Comparison of ENCODE assay signal across 1 cellular context in the genomic region with DNA sequence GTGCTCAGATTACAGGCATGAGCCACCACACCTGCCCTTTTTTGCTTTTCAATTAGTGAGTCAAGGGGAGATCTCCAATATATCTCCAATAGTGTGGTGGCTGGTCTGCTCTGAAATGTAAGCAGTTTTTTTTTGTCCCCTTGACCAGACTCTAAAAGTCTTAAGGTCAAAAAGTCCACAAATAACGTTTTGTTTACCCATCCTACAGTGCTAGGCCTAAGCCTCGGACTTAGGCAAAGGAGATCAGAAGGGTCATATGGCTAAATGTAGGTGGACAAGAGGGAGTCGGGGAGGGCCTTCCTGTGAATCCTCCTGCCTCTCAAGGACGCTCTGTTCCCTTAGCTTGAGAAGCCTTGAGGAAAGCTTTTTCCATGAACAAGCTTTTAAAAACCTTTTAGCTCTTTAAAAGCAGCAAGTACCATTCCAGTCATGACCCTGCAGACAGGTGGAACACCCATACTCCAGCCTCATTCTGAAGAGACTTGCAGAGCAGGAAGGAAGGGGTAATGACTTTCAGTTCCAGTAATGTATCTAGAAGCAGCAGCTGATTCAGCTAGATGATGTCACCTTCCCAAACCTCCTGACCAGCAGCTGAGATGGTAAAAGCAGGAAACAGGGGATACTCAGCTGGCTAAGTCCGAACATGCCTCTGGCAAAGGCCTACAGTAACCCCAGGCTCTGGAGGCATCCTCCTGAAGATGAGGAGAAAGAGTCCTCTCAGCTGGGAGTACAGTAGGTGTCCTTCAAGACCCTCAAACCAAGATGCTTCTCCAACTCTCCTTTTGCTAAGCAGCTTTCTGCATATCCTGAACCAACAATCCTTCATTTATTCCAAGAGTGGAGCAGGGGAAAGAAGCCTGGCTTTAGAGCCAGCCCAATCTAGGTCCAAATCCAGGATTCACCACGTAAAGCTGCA.
TF ChIP-seq lines count a peak whose summit lies in the region.

No MANE protein-coding gene starts in this region.

TF ChIP-seq in HepG2, 621 proteins besides CTCF, POLR2A, EP300 and RAD21 (continued from another document and continues in another):
- TF ChIP-seq, protein P1, sequence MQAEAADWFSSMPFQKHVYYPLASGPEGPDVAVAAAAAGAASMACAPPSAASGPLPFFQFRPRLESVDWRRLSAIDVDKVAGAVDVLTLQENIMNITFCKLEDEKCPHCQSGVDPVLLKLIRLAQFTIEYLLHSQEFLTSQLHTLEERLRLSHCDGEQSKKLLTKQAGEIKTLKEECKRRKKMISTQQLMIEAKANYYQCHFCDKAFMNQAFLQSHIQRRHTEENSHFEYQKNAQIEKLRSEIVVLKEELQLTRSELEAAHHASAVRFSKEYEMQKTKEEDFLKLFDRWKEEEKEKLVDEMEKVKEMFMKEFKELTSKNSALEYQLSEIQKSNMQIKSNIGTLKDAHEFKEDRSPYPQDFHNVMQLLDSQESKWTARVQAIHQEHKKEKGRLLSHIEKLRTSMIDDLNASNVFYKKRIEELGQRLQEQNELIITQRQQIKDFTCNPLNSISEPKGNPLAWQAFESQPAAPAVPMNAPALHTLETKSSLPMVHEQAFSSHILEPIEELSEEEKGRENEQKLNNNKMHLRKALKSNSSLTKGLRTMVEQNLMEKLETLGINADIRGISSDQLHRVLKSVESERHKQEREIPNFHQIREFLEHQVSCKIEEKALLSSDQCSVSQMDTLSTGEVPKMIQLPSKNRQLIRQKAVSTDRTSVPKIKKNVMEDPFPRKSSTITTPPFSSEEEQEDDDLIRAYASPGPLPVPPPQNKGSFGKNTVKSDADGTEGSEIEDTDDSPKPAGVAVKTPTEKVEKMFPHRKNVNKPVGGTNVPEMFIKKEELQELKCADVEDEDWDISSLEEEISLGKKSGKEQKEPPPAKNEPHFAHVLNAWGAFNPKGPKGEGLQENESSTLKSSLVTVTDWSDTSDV (CRISPR knock-in tag; IDR thresholded peaks at IDR 0.05), result no peak
- TF ChIP-seq ZKSCAN1 (IDR thresholded peaks at IDR 0.05; ENCODE audit: low read length), result no peak
- TF ChIP-seq, protein P2, sequence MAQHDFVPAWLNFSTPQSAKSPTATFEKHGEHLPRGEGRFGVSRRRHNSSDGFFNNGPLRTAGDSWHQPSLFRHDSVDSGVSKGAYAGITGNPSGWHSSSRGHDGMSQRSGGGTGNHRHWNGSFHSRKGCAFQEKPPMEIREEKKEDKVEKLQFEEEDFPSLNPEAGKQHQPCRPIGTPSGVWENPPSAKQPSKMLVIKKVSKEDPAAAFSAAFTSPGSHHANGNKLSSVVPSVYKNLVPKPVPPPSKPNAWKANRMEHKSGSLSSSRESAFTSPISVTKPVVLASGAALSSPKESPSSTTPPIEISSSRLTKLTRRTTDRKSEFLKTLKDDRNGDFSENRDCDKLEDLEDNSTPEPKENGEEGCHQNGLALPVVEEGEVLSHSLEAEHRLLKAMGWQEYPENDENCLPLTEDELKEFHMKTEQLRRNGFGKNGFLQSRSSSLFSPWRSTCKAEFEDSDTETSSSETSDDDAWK (CRISPR knock-in tag; IDR thresholded peaks at IDR 0.05), result no peak
- no peak for TF ChIP-seq ZNF570 (CRISPR knock-in tag; IDR thresholded peaks at IDR 0.05; ENCODE audit: borderline replicate concordance)
- TF ChIP-seq, protein P3, sequence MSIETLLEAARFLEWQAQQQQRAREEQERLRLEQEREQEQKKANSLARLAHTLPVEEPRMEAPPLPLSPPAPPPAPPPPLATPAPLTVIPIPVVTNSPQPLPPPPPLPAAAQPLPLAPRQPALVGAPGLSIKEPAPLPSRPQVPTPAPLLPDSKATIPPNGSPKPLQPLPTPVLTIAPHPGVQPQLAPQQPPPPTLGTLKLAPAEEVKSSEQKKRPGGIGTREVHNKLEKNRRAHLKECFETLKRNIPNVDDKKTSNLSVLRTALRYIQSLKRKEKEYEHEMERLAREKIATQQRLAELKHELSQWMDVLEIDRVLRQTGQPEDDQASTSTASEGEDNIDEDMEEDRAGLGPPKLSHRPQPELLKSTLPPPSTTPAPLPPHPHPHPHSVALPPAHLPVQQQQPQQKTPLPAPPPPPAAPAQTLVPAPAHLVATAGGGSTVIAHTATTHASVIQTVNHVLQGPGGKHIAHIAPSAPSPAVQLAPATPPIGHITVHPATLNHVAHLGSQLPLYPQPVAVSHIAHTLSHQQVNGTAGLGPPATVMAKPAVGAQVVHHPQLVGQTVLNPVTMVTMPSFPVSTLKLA (IDR thresholded peaks at IDR 0.05), result no peak
- TF ChIP-seq, protein P4, sequence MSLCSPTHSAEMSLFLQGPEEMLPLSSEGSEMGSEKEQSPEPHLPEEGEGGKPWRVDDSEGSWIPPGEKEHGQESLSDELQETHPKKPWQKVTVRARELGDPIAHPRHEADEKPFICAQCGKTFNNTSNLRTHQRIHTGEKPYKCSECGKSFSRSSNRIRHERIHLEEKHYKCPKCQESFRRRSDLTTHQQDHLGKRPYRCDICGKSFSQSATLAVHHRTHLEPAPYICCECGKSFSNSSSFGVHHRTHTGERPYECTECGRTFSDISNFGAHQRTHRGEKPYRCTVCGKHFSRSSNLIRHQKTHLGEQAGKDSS (CRISPR knock-in tag; IDR thresholded peaks at IDR 0.05; ENCODE audit: borderline replicate concordance, low read depth), result peak; percentile 67; the same call in 1 of the 2 replicates
- no peak for TF ChIP-seq ZNF652 (CRISPR knock-in tag; IDR thresholded peaks at IDR 0.05; ENCODE audit: borderline replicate concordance, low read depth)
- TF ChIP-seq BRD4 (CRISPR knock-in tag; IDR thresholded peaks at IDR 0.05), result no peak
- TF ChIP-seq, protein P5, sequence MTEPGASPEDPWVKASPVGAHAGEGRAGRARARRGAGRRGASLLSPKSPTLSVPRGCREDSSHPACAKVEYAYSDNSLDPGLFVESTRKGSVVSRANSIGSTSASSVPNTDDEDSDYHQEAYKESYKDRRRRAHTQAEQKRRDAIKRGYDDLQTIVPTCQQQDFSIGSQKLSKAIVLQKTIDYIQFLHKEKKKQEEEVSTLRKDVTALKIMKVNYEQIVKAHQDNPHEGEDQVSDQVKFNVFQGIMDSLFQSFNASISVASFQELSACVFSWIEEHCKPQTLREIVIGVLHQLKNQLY (CRISPR knock-in tag; IDR thresholded peaks at IDR 0.05), result no peak
- TF ChIP-seq, protein P6, sequence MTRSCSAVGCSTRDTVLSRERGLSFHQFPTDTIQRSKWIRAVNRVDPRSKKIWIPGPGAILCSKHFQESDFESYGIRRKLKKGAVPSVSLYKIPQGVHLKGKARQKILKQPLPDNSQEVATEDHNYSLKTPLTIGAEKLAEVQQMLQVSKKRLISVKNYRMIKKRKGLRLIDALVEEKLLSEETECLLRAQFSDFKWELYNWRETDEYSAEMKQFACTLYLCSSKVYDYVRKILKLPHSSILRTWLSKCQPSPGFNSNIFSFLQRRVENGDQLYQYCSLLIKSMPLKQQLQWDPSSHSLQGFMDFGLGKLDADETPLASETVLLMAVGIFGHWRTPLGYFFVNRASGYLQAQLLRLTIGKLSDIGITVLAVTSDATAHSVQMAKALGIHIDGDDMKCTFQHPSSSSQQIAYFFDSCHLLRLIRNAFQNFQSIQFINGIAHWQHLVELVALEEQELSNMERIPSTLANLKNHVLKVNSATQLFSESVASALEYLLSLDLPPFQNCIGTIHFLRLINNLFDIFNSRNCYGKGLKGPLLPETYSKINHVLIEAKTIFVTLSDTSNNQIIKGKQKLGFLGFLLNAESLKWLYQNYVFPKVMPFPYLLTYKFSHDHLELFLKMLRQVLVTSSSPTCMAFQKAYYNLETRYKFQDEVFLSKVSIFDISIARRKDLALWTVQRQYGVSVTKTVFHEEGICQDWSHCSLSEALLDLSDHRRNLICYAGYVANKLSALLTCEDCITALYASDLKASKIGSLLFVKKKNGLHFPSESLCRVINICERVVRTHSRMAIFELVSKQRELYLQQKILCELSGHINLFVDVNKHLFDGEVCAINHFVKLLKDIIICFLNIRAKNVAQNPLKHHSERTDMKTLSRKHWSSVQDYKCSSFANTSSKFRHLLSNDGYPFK (CRISPR knock-in tag; IDR thresholded peaks at IDR 0.05; ENCODE audit: borderline replicate concordance), result no peak
- no peak for TF ChIP-seq SALL2 (CRISPR knock-in tag; IDR thresholded peaks at IDR 0.05)
- peak; percentile 72 for TF ChIP-seq FOSL2 (CRISPR knock-in tag; IDR thresholded peaks at IDR 0.05)
- TF ChIP-seq MAFF (IDR thresholded peaks at IDR 0.05; ENCODE audit: low read depth, low read length), result no peak
- no peak; the same call in 1 of the 2 replicates for TF ChIP-seq ZNF430 (CRISPR knock-in tag; IDR thresholded peaks at IDR 0.05)
- TF ChIP-seq, protein P7, sequence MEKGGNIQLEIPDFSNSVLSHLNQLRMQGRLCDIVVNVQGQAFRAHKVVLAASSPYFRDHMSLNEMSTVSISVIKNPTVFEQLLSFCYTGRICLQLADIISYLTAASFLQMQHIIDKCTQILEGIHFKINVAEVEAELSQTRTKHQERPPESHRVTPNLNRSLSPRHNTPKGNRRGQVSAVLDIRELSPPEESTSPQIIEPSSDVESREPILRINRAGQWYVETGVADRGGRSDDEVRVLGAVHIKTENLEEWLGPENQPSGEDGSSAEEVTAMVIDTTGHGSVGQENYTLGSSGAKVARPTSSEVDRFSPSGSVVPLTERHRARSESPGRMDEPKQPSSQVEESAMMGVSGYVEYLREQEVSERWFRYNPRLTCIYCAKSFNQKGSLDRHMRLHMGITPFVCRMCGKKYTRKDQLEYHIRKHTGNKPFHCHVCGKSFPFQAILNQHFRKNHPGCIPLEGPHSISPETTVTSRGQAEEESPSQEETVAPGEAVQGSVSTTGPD (CRISPR knock-in tag; IDR thresholded peaks at IDR 0.05), result no peak
- no peak for TF ChIP-seq CBX5 (CRISPR knock-in tag; IDR thresholded peaks at IDR 0.05; ENCODE audit: borderline replicate concordance)
- TF ChIP-seq ARNT2 (CRISPR knock-in tag; IDR thresholded peaks at IDR 0.05; ENCODE audit: low read depth), result peak; percentile 54; the same call in 1 of the 2 replicates
- no peak for TF ChIP-seq ZMAT3 (CRISPR knock-in tag; conservative IDR thresholded peaks at IDR 0.05)
- 0 out of 2 replicates have a peak, but pooled peaks have one; percentile 63 for TF ChIP-seq ZNF333 (CRISPR knock-in tag; IDR thresholded peaks at IDR 0.05; ENCODE audit: borderline replicate concordance)
- no peak for TF ChIP-seq KDM5A (IDR thresholded peaks at IDR 0.05; ENCODE audit: borderline replicate concordance, low read length)
- no peak for TF ChIP-seq ZNF746 (CRISPR knock-in tag; IDR thresholded peaks at IDR 0.05)
- no peak for TF ChIP-seq KMT2B (CRISPR knock-in tag; IDR thresholded peaks at IDR 0.05)
- TF ChIP-seq, protein P8, sequence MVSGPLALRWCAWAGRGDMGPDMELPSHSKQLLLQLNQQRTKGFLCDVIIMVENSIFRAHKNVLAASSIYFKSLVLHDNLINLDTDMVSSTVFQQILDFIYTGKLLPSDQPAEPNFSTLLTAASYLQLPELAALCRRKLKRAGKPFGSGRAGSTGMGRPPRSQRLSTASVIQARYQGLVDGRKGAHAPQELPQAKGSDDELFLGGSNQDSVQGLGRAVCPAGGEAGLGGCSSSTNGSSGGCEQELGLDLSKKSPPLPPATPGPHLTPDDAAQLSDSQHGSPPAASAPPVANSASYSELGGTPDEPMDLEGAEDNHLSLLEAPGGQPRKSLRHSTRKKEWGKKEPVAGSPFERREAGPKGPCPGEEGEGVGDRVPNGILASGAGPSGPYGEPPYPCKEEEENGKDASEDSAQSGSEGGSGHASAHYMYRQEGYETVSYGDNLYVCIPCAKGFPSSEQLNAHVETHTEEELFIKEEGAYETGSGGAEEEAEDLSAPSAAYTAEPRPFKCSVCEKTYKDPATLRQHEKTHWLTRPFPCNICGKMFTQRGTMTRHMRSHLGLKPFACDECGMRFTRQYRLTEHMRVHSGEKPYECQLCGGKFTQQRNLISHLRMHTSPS (CRISPR knock-in tag; IDR thresholded peaks at IDR 0.05; ENCODE audit: low read depth), result no peak
- TF ChIP-seq, protein P9, sequence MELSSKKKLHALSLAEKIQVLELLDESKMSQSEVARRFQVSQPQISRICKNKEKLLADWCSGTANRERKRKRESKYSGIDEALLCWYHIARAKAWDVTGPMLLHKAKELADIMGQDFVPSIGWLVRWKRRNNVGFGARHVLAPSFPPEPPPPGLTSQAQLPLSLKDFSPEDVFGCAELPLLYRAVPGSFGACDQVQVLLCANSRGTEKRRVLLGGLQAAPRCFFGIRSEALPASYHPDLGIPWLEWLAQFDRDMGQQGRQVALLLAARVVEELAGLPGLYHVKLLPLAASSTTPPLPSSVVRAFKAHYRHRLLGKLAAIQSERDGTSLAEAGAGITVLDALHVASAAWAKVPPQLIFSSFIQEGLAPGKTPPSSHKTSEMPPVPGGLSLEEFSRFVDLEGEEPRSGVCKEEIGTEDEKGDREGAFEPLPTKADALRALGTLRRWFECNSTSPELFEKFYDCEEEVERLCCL (CRISPR knock-in tag; IDR thresholded peaks at IDR 0.05; ENCODE audit: borderline replicate concordance), result no peak
- TF ChIP-seq, protein P10, sequence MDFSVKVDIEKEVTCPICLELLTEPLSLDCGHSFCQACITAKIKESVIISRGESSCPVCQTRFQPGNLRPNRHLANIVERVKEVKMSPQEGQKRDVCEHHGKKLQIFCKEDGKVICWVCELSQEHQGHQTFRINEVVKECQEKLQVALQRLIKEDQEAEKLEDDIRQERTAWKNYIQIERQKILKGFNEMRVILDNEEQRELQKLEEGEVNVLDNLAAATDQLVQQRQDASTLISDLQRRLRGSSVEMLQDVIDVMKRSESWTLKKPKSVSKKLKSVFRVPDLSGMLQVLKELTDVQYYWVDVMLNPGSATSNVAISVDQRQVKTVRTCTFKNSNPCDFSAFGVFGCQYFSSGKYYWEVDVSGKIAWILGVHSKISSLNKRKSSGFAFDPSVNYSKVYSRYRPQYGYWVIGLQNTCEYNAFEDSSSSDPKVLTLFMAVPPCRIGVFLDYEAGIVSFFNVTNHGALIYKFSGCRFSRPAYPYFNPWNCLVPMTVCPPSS (IDR thresholded peaks at IDR 0.05), result no peak
- no peak for TF ChIP-seq CBFB (CRISPR knock-in tag; IDR thresholded peaks at IDR 0.05)
- no peak; the same call in 1 of the 2 replicates for TF ChIP-seq NFIC (IDR thresholded peaks at IDR 0.05; ENCODE audit: low read length)
- no peak for TF ChIP-seq CBX2 (IDR thresholded peaks at IDR 0.05; ENCODE audit: low read depth, low read length)
- TF ChIP-seq CBX2 (CRISPR knock-in tag; IDR thresholded peaks at IDR 0.05; ENCODE audit: low read depth), result no peak
- TF ChIP-seq ZNF616 (CRISPR knock-in tag; IDR thresholded peaks at IDR 0.05; ENCODE audit: low read depth), result no peak
- no peak for TF ChIP-seq TBL1XR1 (IDR thresholded peaks at IDR 0.05; ENCODE audit: borderline replicate concordance, low read length, partially characterized antibody)
- TF ChIP-seq REXO4 (CRISPR knock-in tag; IDR thresholded peaks at IDR 0.05; ENCODE audit: borderline replicate concordance), result no peak
- peak; percentile 10; the same call in 1 of the 2 replicates for TF ChIP-seq CHD2 (IDR thresholded peaks at IDR 0.05; ENCODE audit: low read depth, low read length)
- TF ChIP-seq REL (CRISPR knock-in tag; conservative IDR thresholded peaks at IDR 0.05), result no peak
- TF ChIP-seq ZNF83 (CRISPR knock-in tag; IDR thresholded peaks at IDR 0.05; ENCODE audit: borderline replicate concordance), result no peak
- no peak for TF ChIP-seq ZNF33B (CRISPR knock-in tag; IDR thresholded peaks at IDR 0.05)
- TF ChIP-seq ETV5 (CRISPR knock-in tag; IDR thresholded peaks at IDR 0.05; ENCODE audit: borderline replicate concordance), result peak; percentile 63; the same call in 1 of the 2 replicates
- TF ChIP-seq POLR2AphosphoS2 (IDR thresholded peaks at IDR 0.05; ENCODE audit: low read depth, low read length), result no peak
- TF ChIP-seq ZBTB38 (CRISPR knock-in tag; IDR thresholded peaks at IDR 0.05), result no peak; the same call in 1 of the 2 replicates
- no peak; the same call in 1 of the 2 replicates for TF ChIP-seq MYC (CRISPR knock-in tag; IDR thresholded peaks at IDR 0.05; ENCODE audit: borderline replicate concordance)
- TF ChIP-seq IKZF4 (CRISPR knock-in tag; IDR thresholded peaks at IDR 0.05; ENCODE audit: borderline replicate concordance, low read depth, not compliant biosample characterization), result no peak
- TF ChIP-seq ZNF496 (CRISPR knock-in tag; IDR thresholded peaks at IDR 0.05; ENCODE audit: insufficient replicate concordance), result no peak
- TF ChIP-seq GATAD1 (CRISPR knock-in tag; IDR thresholded peaks at IDR 0.05), result peak; percentile 13; the same call in 1 of the 2 replicates
- TF ChIP-seq ZMYM4 (CRISPR knock-in tag; IDR thresholded peaks at IDR 0.05), result peak; percentile 77
- no peak for TF ChIP-seq FLYWCH1 (CRISPR knock-in tag; IDR thresholded peaks at IDR 0.05)
